In genomic region chr5:175686826-175687225, GRCh38 we compare ENCODE assay signal across 18 cellular contexts. TPM values are rescaled to one million over a fixed set of nuclear protein-coding genes. Genes with fewer than 3 reads are reported as not detected.
A peak's percentile ranks its signal among the peaks of the same experiment; 100 is the strongest.
DNase-seq lines count a peak whose midpoint lies in the region; ATAC-seq and TF ChIP-seq lines count a peak whose summit lies in the region.
"Had no signal": no experiment of that assay in that cellular context is flagged by ENCODE, and none has a peak within 500 bp of the region (broad histone marks: within the 10 kb centered on the region; RNA-seq: fewer than 3 reads in every experiment).

No MANE protein-coding gene starts in this region.

- no peaks in the 10 kb centered on the region for H3K9me3 Mint-ChIP-seq in dendritic cell treated with granulocyte-macrophage colony-stimulating factor and Interleukin-4, amounts not matched to agents 40 ng/mL and 50 ng/mL, for 4 days

- H3K4me1 ChIP-seq in left ventricle myocardium inferior (peaks cover 78% of the 10 kb centered on the region), neutrophil (ENCODE audit: control insufficient read depth in 1 of 2, insufficient read depth in 1 of 2, low read depth in 1 of 2, low read length in 1 of 2) (peaks cover 69 to 76% of the 10 kb centered on the region in 2 experiments), aorta (ENCODE audit: control insufficient read depth in 1 of 2, insufficient read depth in 2 of 2, low read length in 2 of 2) (no peaks in the 10 kb centered on the region), thyroid gland (no peaks in the 10 kb centered on the region)
- H3K4me1 ChIP-seq: Peyer's patch had no signal

- H3K27ac Mint-ChIP-seq in dendritic cell treated with granulocyte-macrophage colony-stimulating factor and Interleukin-4, amounts not matched to agents 40 ng/mL and 50 ng/mL, for 4 days: peak overlapping the region; percentile 89

- TF ChIP-seq CTCF in left ventricle myocardium inferior (IDR thresholded peaks at IDR 0.05; ENCODE audit: borderline replicate concordance) (no peak), neutrophil (IDR thresholded peaks at IDR 0.05) (no peak), thyroid gland (IDR thresholded peaks at IDR 0.05) (no peak)

- intact Hi-C loops in left ventricle myocardium inferior (cut with micrococcal nuclease): no loop called here
- intact Hi-C loops in Right ventricle myocardium superior (cut with DNase I): loop anchor here (10.0 kb wide), 1 partner anchor 112 kb away; no protein-coding TSS in a partner anchor
- intact Hi-C loops in dendritic cell treated with granulocyte-macrophage colony-stimulating factor and Interleukin-4, amounts not matched to agents 40 ng/mL and 50 ng/mL, for 4 days (cut with micrococcal nuclease): no loop called here
- intact Hi-C loops in aorta (cut with DNase I): loop anchor here in 1 of 2 donors (5.0 kb wide), 1 partner anchor 105 kb away; no protein-coding TSS in a partner anchor
- intact Hi-C loops in thyroid gland (cut with DNase I): no loop called here

- H3K4me1 Mint-ChIP-seq in dendritic cell treated with granulocyte-macrophage colony-stimulating factor and Interleukin-4, amounts not matched to agents 40 ng/mL and 50 ng/mL, for 4 days (ENCODE audit: low read depth): peaks cover 57% of the 10 kb centered on the region

- WGBS in aorta, 2 donors: 8 to 12% methylated on average over 9 of the region's 9 CpGs
- WGBS in thyroid gland, 2 donors: 85 to 94% methylated on average over 5 to 9 of the region's 9 CpGs

- H3K27me3 ChIP-seq in left ventricle myocardium inferior (ENCODE audit: low read depth) (no peaks in the 10 kb centered on the region), neutrophil (no peaks in the 10 kb centered on the region), aorta (ENCODE audit: control insufficient read depth in 1 of 2, insufficient read depth in 2 of 2, low read length in 1 of 2) (no peaks in the 10 kb centered on the region), thyroid gland (no peaks in the 10 kb centered on the region)
- H3K27me3 ChIP-seq: Peyer's patch had no signal

- H3K9me3 ChIP-seq in left ventricle myocardium inferior (replicated peaks) (peaks cover 5% of the 10 kb centered on the region), neutrophil (no peaks in the 10 kb centered on the region), aorta (ENCODE audit: control insufficient read depth, low read length) (no peaks in the 10 kb centered on the region), thyroid gland (no peaks in the 10 kb centered on the region)
- H3K9me3 ChIP-seq: Peyer's patch had no signal

- no peak for TF ChIP-seq POLR2A in thyroid gland (IDR thresholded peaks at IDR 0.05)

- H3K36me3 ChIP-seq in left ventricle myocardium inferior (peaks cover 14% of the 10 kb centered on the region), neutrophil (peaks cover 60% of the 10 kb centered on the region), aorta (ENCODE audit: control insufficient read depth in 1 of 2, insufficient read depth in 2 of 2, low read length in 1 of 2) (no peaks in the 10 kb centered on the region), thyroid gland (no peaks in the 10 kb centered on the region)
- H3K36me3 ChIP-seq: Peyer's patch had no signal

- no peak for ATAC-seq in Right ventricle myocardium superior (ENCODE audit: poor library complexity)
- peak; percentile 3 for ATAC-seq in aorta (ENCODE audit: low FRiP score)
- ATAC-seq in HG02571 (IDR thresholded peaks at IDR 0.05; ENCODE audit: unreplicated experiment): no peak

- H3K36me3 Mint-ChIP-seq in dendritic cell treated with granulocyte-macrophage colony-stimulating factor and Interleukin-4, amounts not matched to agents 40 ng/mL and 50 ng/mL, for 4 days (ENCODE audit: low read depth): peaks cover 75% of the 10 kb centered on the region

- no peaks in the 10 kb centered on the region for H3K27me3 Mint-ChIP-seq in dendritic cell treated with granulocyte-macrophage colony-stimulating factor and Interleukin-4, amounts not matched to agents 40 ng/mL and 50 ng/mL, for 4 days

- H3K4me3 ChIP-seq in left ventricle myocardium inferior: no peak overlapping the region
- no peak overlapping the region for H3K4me3 ChIP-seq in neutrophil (ENCODE audit: low read depth in 1 of 2, low read length in 1 of 2)
- H3K4me3 ChIP-seq in aorta (ENCODE audit: low read length in 2 of 2): no peak overlapping the region
- no peak overlapping the region for H3K4me3 ChIP-seq in thyroid gland (replicated peaks in 1 of 3)
- H3K4me3 ChIP-seq: Peyer's patch had no signal

- H3K4me3 Mint-ChIP-seq in dendritic cell treated with granulocyte-macrophage colony-stimulating factor and Interleukin-4, amounts not matched to agents 40 ng/mL and 50 ng/mL, for 4 days: no peak overlapping the region

- H3K27ac ChIP-seq in left ventricle myocardium inferior (replicated peaks): peak overlapping the region; percentile 92
- H3K27ac ChIP-seq in neutrophil: peak overlapping the region; percentile 84
- no peak overlapping the region for H3K27ac ChIP-seq in aorta (ENCODE audit: low read depth in 1 of 2, low read length in 2 of 2)
- no peak overlapping the region for H3K27ac ChIP-seq in thyroid gland
- H3K27ac ChIP-seq: Peyer's patch had no signal

- DNase-seq in left ventricle myocardium inferior (no peak), Right ventricle myocardium superior (no peak), aorta (no peak), NCI-H446 treated with DMSO at 0.1 percent for 48 hours (lab: John Stamatoyannopoulos, UW) (no peak), thyroid gland (no peak)
- DNase-seq: DMS79, Kasumi-1, NCI-H1694, NCI-H2081, NCI-H2171, NCI-H345, NCI-H524 treated with DMSO at 0.1 percent for 48 hours, NCI-H82 had no signal

RNA-seq across cellular contexts. Expression of gene HRH2, which starts 29.0 kb away (rescaled TPM):
- total RNA-seq in left ventricle myocardium inferior: 47.7 TPM
- 41.2 TPM for total RNA-seq in Right ventricle myocardium superior
- total RNA-seq in aorta: 10 to 100 TPM; 12.6 to 15.3 TPM
- polyA plus RNA-seq in aorta: 1 to 10 TPM; 1.1 to 2.3 TPM
- 1 to 10 TPM in 2 of 4 donors, under 1 TPM in 2; 0.44 to 2.3 (median 1.4) TPM for total RNA-seq in thyroid gland
- total RNA-seq: MCF 10A had no signal

Comparison
In these comparisons a context has a peak if more than half of its experiments do, and no peak if none do; other contexts are left out.
1. H3K27ac ChIP-seq: peak in left ventricle myocardium inferior (single experiment) and neutrophil (single experiment); none in aorta (0 of 2) and thyroid gland (0 of 3).
2. RNA of gene HRH2, which starts 29.0 kb away (total RNA-seq): 47.7 TPM in left ventricle myocardium inferior (single experiment), 41.2 TPM in Right ventricle myocardium superior (single experiment) and 12.6 to 15.3 TPM in aorta; 0.44 to 2.3 TPM in thyroid gland; every median in the first group is over 4 times any median in the second.